Comparison of ENCODE assay signal across 19 cellular contexts in genomic region chr20:35695978-35696377, GRCh38. TPM values are rescaled to one million over a fixed set of nuclear protein-coding genes. Genes with fewer than 3 reads are reported as not detected.
A peak's percentile ranks its signal among the peaks of the same experiment; 100 is the strongest.
DNase-seq lines count a peak whose midpoint lies in the region; ATAC-seq and TF ChIP-seq lines count a peak whose summit lies in the region.
"Had no signal": no experiment of that assay in that cellular context is flagged by ENCODE, and none has a peak within 500 bp of the region (broad histone marks: within the 10 kb centered on the region; RNA-seq: fewer than 3 reads in every experiment).

No MANE protein-coding gene starts in this region.

- H3K27ac Mint-ChIP-seq in chondrocyte (ENCODE audit: unreplicated experiment) = peak overlapping the region; percentile 24
- no peak overlapping the region for H3K27ac Mint-ChIP-seq in type B pancreatic cell
- H3K27ac Mint-ChIP-seq: B cell had no signal

- H3K36me3 Mint-ChIP-seq in chondrocyte (ENCODE audit: low read depth) (peaks cover 3% of the 10 kb centered on the region), type B pancreatic cell (no peaks in the 10 kb centered on the region)
- peaks cover 17% of the 10 kb centered on the region for H3K36me3 Mint-ChIP-seq in activated T-cell treated with anti-CD3 and anti-CD28 coated beads, Interleukin-2, amount 50 U/mL, for 4 hours (ENCODE audit: insufficient read depth)

- no peak for ATAC-seq in activated T-cell treated with anti-CD3 and anti-CD28 coated beads, Interleukin-2, amount 50 U/mL, for 4 hours

- H3K4me3 Mint-ChIP-seq in chondrocyte (ENCODE audit: unreplicated experiment) = no peak overlapping the region
- H3K4me3 Mint-ChIP-seq in type B pancreatic cell = no peak overlapping the region
- H3K4me3 Mint-ChIP-seq in activated T-cell treated with anti-CD3 and anti-CD28 coated beads, Interleukin-2, amount 50 U/mL, for 4 hours = no peak overlapping the region
- H3K4me3 Mint-ChIP-seq: B cell had no signal

- H3K27me3 Mint-ChIP-seq in chondrocyte (ENCODE audit: low read depth) = no peaks in the 10 kb centered on the region
- no peaks in the 10 kb centered on the region for H3K27me3 Mint-ChIP-seq in type B pancreatic cell
- H3K27me3 Mint-ChIP-seq in activated T-cell treated with anti-CD3 and anti-CD28 coated beads, Interleukin-2, amount 50 U/mL, for 4 hours (ENCODE audit: low read depth) = no peaks in the 10 kb centered on the region
- H3K27me3 Mint-ChIP-seq: B cell had no signal

- no peak for TF ChIP-seq CTCF in chondrocyte (IDR thresholded peaks at IDR 0.05)
- TF ChIP-seq CTCF in type B pancreatic cell (conservative IDR thresholded peaks at IDR 0.05) = no peak

- peaks cover 31% of the 10 kb centered on the region for H3K4me1 Mint-ChIP-seq in chondrocyte (ENCODE audit: low read depth)
- peaks cover 23% of the 10 kb centered on the region for H3K4me1 Mint-ChIP-seq in type B pancreatic cell (ENCODE audit: unreplicated experiment)
- peaks cover 22% of the 10 kb centered on the region for H3K4me1 Mint-ChIP-seq in activated T-cell treated with anti-CD3 and anti-CD28 coated beads, Interleukin-2, amount 50 U/mL, for 4 hours (ENCODE audit: low read depth)

- no peaks in the 10 kb centered on the region for H3K9me3 Mint-ChIP-seq in chondrocyte (ENCODE audit: low read depth)
- H3K9me3 Mint-ChIP-seq in type B pancreatic cell = no peaks in the 10 kb centered on the region
- H3K9me3 Mint-ChIP-seq in activated T-cell treated with anti-CD3 and anti-CD28 coated beads, Interleukin-2, amount 50 U/mL, for 4 hours = no peaks in the 10 kb centered on the region

- peak; percentile 9 for DNase-seq in activated CD8-positive, alpha-beta memory T cell treated with anti-CD3 and anti-CD28 coated beads for 24 hours
- DNase-seq in activated CD8-positive, alpha-beta memory T cell treated with anti-CD3 and anti-CD28 coated beads, Interleukin-2, amount 50 U/mL, for 4 hours = no peak
- DNase-seq in chondrocyte (ENCODE audit: low spot score) = no peak
- DNase-seq in type B pancreatic cell (ENCODE audit: extremely low spot score, unreplicated experiment) = peak; percentile 20
- DNase-seq in NCI-H2029 treated with DMSO at 0.1 percent for 48 hours (lab: John Stamatoyannopoulos, UW) = no peak
- no peak for DNase-seq in activated T-cell treated with anti-CD3 and anti-CD28 coated beads, Interleukin-2, amount 50 U/mL, for 4 hours
- DNase-seq: 8988T, DMS153, GDM1, H7, MV-4-11, NCI-H1417, NCI-H187, NCI-H2227 treated with DMSO at 0.1 percent for 48 hours, NCI-H524, NCI-H82, OCI-M1, SHP77 had no signal

RNA-seq across cellular contexts. Expression of gene NFS1, which starts 3.2 kb away (rescaled TPM):
- total RNA-seq in chondrocyte = 26.8 to 29.3 TPM (median 27.8 TPM) in 3 replicates
- 26.7 and 29.9 TPM in 2 replicates for total RNA-seq in type B pancreatic cell (ENCODE audit: low replicate concordance)
- 10 to 100 TPM; 29.0 to 39.4 (median 38.4) TPM for total RNA-seq in activated T-cell treated with anti-CD3 and anti-CD28 coated beads, Interleukin-2, amount 50 U/mL, for 4 hours

RNA-seq across cellular contexts. Expression of gene ROMO1, which starts 3.2 kb away (rescaled TPM):
- total RNA-seq in chondrocyte = 123 to 128 TPM (median 128 TPM) in 3 replicates
- 131 and 160 TPM in 2 replicates for total RNA-seq in type B pancreatic cell (ENCODE audit: low replicate concordance)
- 100 to 1,000 TPM; 160 to 171 (median 171) TPM for total RNA-seq in activated T-cell treated with anti-CD3 and anti-CD28 coated beads, Interleukin-2, amount 50 U/mL, for 4 hours

RNA-seq across cellular contexts. Expression of gene CPNE1, which starts 31.3 kb away (rescaled TPM):
- total RNA-seq in chondrocyte (127 to 142 TPM (median 142 TPM) in 3 replicates), type B pancreatic cell (ENCODE audit: low replicate concordance) (115 and 192 TPM in 2 replicates)
- 100 to 1,000 TPM; 229 to 264 (median 257) TPM for total RNA-seq in activated T-cell treated with anti-CD3 and anti-CD28 coated beads, Interleukin-2, amount 50 U/mL, for 4 hours

RNA-seq across cellular contexts. Expression of gene RBM12, which starts 31.3 kb away (rescaled TPM):
- total RNA-seq in chondrocyte = 59.0 to 66.5 TPM (median 63.8 TPM) in 3 replicates
- 122 and 153 TPM in 2 replicates for total RNA-seq in type B pancreatic cell (ENCODE audit: low replicate concordance)
- 100 to 1,000 TPM; 135 to 137 (median 136) TPM for total RNA-seq in activated T-cell treated with anti-CD3 and anti-CD28 coated beads, Interleukin-2, amount 50 U/mL, for 4 hours

RNA-seq across cellular contexts. Expression of gene RBM39, which starts 46.1 kb away (rescaled TPM):
- total RNA-seq in chondrocyte (217 to 277 TPM (median 238 TPM) in 3 replicates), type B pancreatic cell (ENCODE audit: low replicate concordance) (361 and 398 TPM in 2 replicates)
- 100 to 1,000 TPM; 336 to 375 (median 337) TPM for total RNA-seq in activated T-cell treated with anti-CD3 and anti-CD28 coated beads, Interleukin-2, amount 50 U/mL, for 4 hours

Comparison
In these comparisons a context has a peak if more than half of its experiments do, and no peak if none do; other contexts are left out.
1. DNase-seq: peak in activated CD8-positive, alpha-beta memory T cell treated with anti-CD3 and anti-CD28 coated beads for 24 hours (single experiment) and type B pancreatic cell (single experiment); none in activated CD8-positive, alpha-beta memory T cell treated with anti-CD3 and anti-CD28 coated beads, Interleukin-2, amount 50 U/mL, for 4 hours (single experiment), chondrocyte (single experiment), NCI-H2029 treated with DMSO at 0.1 percent for 48 hours (single experiment) and activated T-cell treated with anti-CD3 and anti-CD28 coated beads, Interleukin-2, amount 50 U/mL, for 4 hours (single experiment).